Comparison of ENCODE assay signal across 8 cellular contexts in genomic region chr14:64704145-64704742, GRCh38. TPM values are rescaled to one million over a fixed set of nuclear protein-coding genes. Genes with fewer than 3 reads are reported as not detected.
DNase-seq lines count a peak whose midpoint lies in the region; TF ChIP-seq lines count a peak whose summit lies in the region.

PLEKHG3 (plus strand) TSS chr14:64704424; CDS start chr14:64727632, 23,208 bp downstream.

- H3K27me3 Mint-ChIP-seq in activated CD4-positive, alpha-beta T cell treated with anti-CD3 and anti-CD28 coated beads, Interleukin-2, amount 10 ng/mL, durations not matched to agents 7 days and 5 days: peaks cover 65% of the 10 kb centered on the region

- peak within 1 kb of the TSS; percentile 73 for H3K27ac Mint-ChIP-seq in activated CD4-positive, alpha-beta T cell treated with anti-CD3 and anti-CD28 coated beads, Interleukin-2, amount 10 ng/mL, durations not matched to agents 7 days and 5 days

- no peak for TF ChIP-seq EP300 in stomach (IDR thresholded peaks at IDR 0.05)

- WGBS in stomach, 5 donors: 0 to 1% (median 1%) methylated on average over 39 to 69 of the region's 69 CpGs

- TF ChIP-seq POLR2A in stomach (IDR thresholded peaks at IDR 0.05): peak in 1 of 4 donors; percentile 64

- BruUV-seq in OCI-LY7 (replicated peaks; lab: Mats Ljungman, UMichigan): no TSS peak

- DNase-seq in ELF-1 (ENCODE audit: low read depth, low spot score) (peak; percentile 91), NCI-H1694 (lab: John Stamatoyannopoulos, UW) (peak; percentile 58), epidermal melanocyte (ENCODE audit: insufficient read length, low spot score) (peak; percentile 78), medulla oblongata (ENCODE audit: extremely low spot score) (peak; percentile 72), stomach (peak; percentile 87), OCI-LY7 (ENCODE audit: low spot score) (no peak), SKM-1 treated with dmso at 0.1 percent for 144 hours (lab: John Stamatoyannopoulos, UW; ENCODE audit: unreplicated experiment) (no peak)
- peak; percentile 31 for DNase-seq in activated CD4-positive, alpha-beta T cell treated with anti-CD3 and anti-CD28 coated beads, Interleukin-2, amount 10 ng/mL, durations not matched to agents 7 days and 5 days

- H3K9me3 Mint-ChIP-seq in activated CD4-positive, alpha-beta T cell treated with anti-CD3 and anti-CD28 coated beads, Interleukin-2, amount 10 ng/mL, durations not matched to agents 7 days and 5 days: no peaks in the 10 kb centered on the region

- H3K27ac ChIP-seq in stomach (peak within 1 kb of the TSS; percentile 86 to 94 (median 93)), OCI-LY7 (ENCODE audit: low read depth, low read length, poor library complexity, severe bottlenecking) (no peak within 1 kb of the TSS)

- peak within 1 kb of the TSS; percentile 86 to 93 (median 88) for H3K4me3 ChIP-seq in stomach
- H3K4me3 ChIP-seq in OCI-LY7 (ENCODE audit: low read depth, low read length, poor library complexity, severe bottlenecking): no peak within 1 kb of the TSS

- TF ChIP-seq CTCF in stomach (IDR thresholded peaks at IDR 0.05) (no peak), OCI-LY7 (conservative IDR thresholded peaks at IDR 0.05; ENCODE audit: low read length) (no peak)

- POLR2A ChIA-PET in activated CD4-positive, alpha-beta T cell treated with anti-CD3 and anti-CD28 coated beads, Interleukin-2, amount 10 ng/mL, durations not matched to agents 7 days and 5 days (lab: Charles Lee): no interaction called here
- POLR2A ChIA-PET in OCI-LY7 (lab: Charles Lee): no interaction called here

- H3K4me3 Mint-ChIP-seq in activated CD4-positive, alpha-beta T cell treated with anti-CD3 and anti-CD28 coated beads, Interleukin-2, amount 10 ng/mL, durations not matched to agents 7 days and 5 days: peak within 1 kb of the TSS; percentile 75

- no peaks in the 10 kb centered on the region for H3K79me2 ChIP-seq in OCI-LY7 (ENCODE audit: insufficient read depth, low read depth, low read length)

- H3K4me2 ChIP-seq in OCI-LY7 (ENCODE audit: low read length): no peak within 1 kb of the TSS

- no peaks in the 10 kb centered on the region for H4K20me1 ChIP-seq in OCI-LY7 (ENCODE audit: insufficient read depth, low read length)

- H3K36me3 Mint-ChIP-seq in activated CD4-positive, alpha-beta T cell treated with anti-CD3 and anti-CD28 coated beads, Interleukin-2, amount 10 ng/mL, durations not matched to agents 7 days and 5 days (ENCODE audit: low read depth): peaks cover 5% of the 10 kb centered on the region

- H3K36me3 ChIP-seq in stomach: no peaks in the 10 kb centered on the region
- no peaks in the 10 kb centered on the region for H3K36me3 ChIP-seq in OCI-LY7 (ENCODE audit: insufficient read depth, low read length)

- peaks cover 68% of the 10 kb centered on the region for H3K4me1 Mint-ChIP-seq in activated CD4-positive, alpha-beta T cell treated with anti-CD3 and anti-CD28 coated beads, Interleukin-2, amount 10 ng/mL, durations not matched to agents 7 days and 5 days

- intact Hi-C loops in stomach (cut with DNase I; ENCODE audit: low total_unique reads): no loop called here
- intact Hi-C loops in OCI-LY7 (cut with micrococcal nuclease; ENCODE audit: unreplicated experiment): no loop called here

- H3K4me1 ChIP-seq in stomach: peaks cover 45 to 75% (median 70%) of the 10 kb centered on the region in 4 donors
- H3K4me1 ChIP-seq in OCI-LY7 (ENCODE audit: insufficient read depth, low read length, poor library complexity, severe bottlenecking): no peaks in the 10 kb centered on the region

- H3K27me3 ChIP-seq in stomach: peaks cover 0 to 11% (median 0%) of the 10 kb centered on the region in 3 donors

- H2AFZ ChIP-seq in OCI-LY7 (ENCODE audit: low read length): no peak within 1 kb of the TSS

- no peaks in the 10 kb centered on the region for H3K9me2 ChIP-seq in OCI-LY7 (ENCODE audit: insufficient read depth, low read length)

- CTCF ChIA-PET in activated CD4-positive, alpha-beta T cell treated with anti-CD3 and anti-CD28 coated beads, Interleukin-2, amount 10 ng/mL, durations not matched to agents 7 days and 5 days (lab: Charles Lee): interaction anchor here (1.1 to 1.5 kb wide), 2 partner anchors 12 to 33 kb away, joined by 3 to 10 read pairs; no protein-coding TSS in a partner anchor
- CTCF ChIA-PET in OCI-LY7 (lab: Charles Lee; ENCODE audit: unreplicated experiment): no interaction called here

- H3K9me3 ChIP-seq in stomach (no peaks in the 10 kb centered on the region), OCI-LY7 (ENCODE audit: low read length) (no peaks in the 10 kb centered on the region)

RNA-seq across cellular contexts. Expression of gene PLEKHG3, which starts in this region (rescaled TPM):
- 10 to 100 TPM; 36.0 to 39.5 TPM for total RNA-seq in activated CD4-positive, alpha-beta T cell treated with anti-CD3 and anti-CD28 coated beads, Interleukin-2, amount 10 ng/mL, durations not matched to agents 7 days and 5 days
- total RNA-seq in stomach (100 to 1,000 TPM in 1 of 5 donors, 10 to 100 TPM in 4; 25.3 to 292 (median 27.2) TPM), OCI-LY7 (2022) (not detected in 2 replicates)
- 10 to 100 TPM in 1 of 3 donors, 1 to 10 TPM in 2; 7.3 to 24.8 (median 9.2) TPM for polyA plus RNA-seq in stomach
- not detected in 2 replicates for total RNA-seq in OCI-LY7 (2014; rRNA removed; shearing (Covaris generic))

Comparison
In these comparisons a context has a peak if more than half of its experiments do, and no peak if none do; other contexts are left out.
1. RNA of gene PLEKHG3 (total RNA-seq): 36.0 to 39.5 TPM in activated CD4-positive, alpha-beta T cell treated with anti-CD3 and anti-CD28 coated beads, Interleukin-2, amount 10 ng/mL, durations not matched to agents 7 days and 5 days and 25.3 to 292 TPM in stomach; not detected in OCI-LY7; every median in the first group is over 10 times any median in the second.
2. DNase-seq: peak in ELF-1 (single experiment), NCI-H1694 (single experiment), activated CD4-positive, alpha-beta T cell treated with anti-CD3 and anti-CD28 coated beads, Interleukin-2, amount 10 ng/mL, durations not matched to agents 7 days and 5 days (single experiment), epidermal melanocyte (single experiment), medulla oblongata (single experiment) and stomach (single experiment); none in OCI-LY7 (single experiment) and SKM-1 treated with dmso at 0.1 percent for 144 hours (single experiment).